1 cellular context compared by ENCODE assay signal in genomic region chr7:103487419-103487818, GRCh38.
TF ChIP-seq lines count a peak whose summit lies in the region.

No MANE protein-coding gene starts in this region.

TF ChIP-seq in HepG2, 621 proteins besides CTCF, POLR2A, EP300 and RAD21 (continued from another document and continues in another):
- TF ChIP-seq HDAC6 (IDR thresholded peaks at IDR 0.05; ENCODE audit: low read depth, low read length) = no peak
- no peak for TF ChIP-seq SNAPC2 (CRISPR knock-in tag; IDR thresholded peaks at IDR 0.05)
- TF ChIP-seq ZNF232 (CRISPR knock-in tag; IDR thresholded peaks at IDR 0.05; ENCODE audit: borderline replicate concordance) = no peak
- TF ChIP-seq GATA4 (IDR thresholded peaks at IDR 0.05; ENCODE audit: borderline replicate concordance, low read depth) = no peak
- TF ChIP-seq ZBTB42 (CRISPR knock-in tag; IDR thresholded peaks at IDR 0.05) = 0 out of 2 replicates have a peak, but pooled peaks have one; percentile 41
- TF ChIP-seq SAP130 (CRISPR knock-in tag; IDR thresholded peaks at IDR 0.05; ENCODE audit: low read depth) = no peak
- TF ChIP-seq ZNF230 (CRISPR knock-in tag; IDR thresholded peaks at IDR 0.05) = no peak
- no peak for TF ChIP-seq ZNF704 (CRISPR knock-in tag; IDR thresholded peaks at IDR 0.05; ENCODE audit: borderline replicate concordance)
- TF ChIP-seq ZKSCAN1 (IDR thresholded peaks at IDR 0.05; ENCODE audit: low read length) = no peak
- no peak for TF ChIP-seq ZFP1 (CRISPR knock-in tag; IDR thresholded peaks at IDR 0.05)
- TF ChIP-seq NFIC (IDR thresholded peaks at IDR 0.05; ENCODE audit: low read length) = peak; percentile 73; the same call in 1 of the 2 replicates
- no peak for TF ChIP-seq ZMAT3 (CRISPR knock-in tag; conservative IDR thresholded peaks at IDR 0.05)
- TF ChIP-seq CBX2 (IDR thresholded peaks at IDR 0.05; ENCODE audit: low read depth, low read length) = no peak
- TF ChIP-seq CBX2 (CRISPR knock-in tag; IDR thresholded peaks at IDR 0.05; ENCODE audit: low read depth) = no peak
- TF ChIP-seq RERE (CRISPR knock-in tag; IDR thresholded peaks at IDR 0.05; ENCODE audit: low read depth) = 0 out of 2 replicates have a peak, but pooled peaks have one; percentile 54
- peak; percentile 72 for TF ChIP-seq FOXA1 (IDR thresholded peaks at IDR 0.05)
- TF ChIP-seq FOXA1 (CRISPR knock-in tag; IDR thresholded peaks at IDR 0.05) = no peak
- TF ChIP-seq, protein P1, sequence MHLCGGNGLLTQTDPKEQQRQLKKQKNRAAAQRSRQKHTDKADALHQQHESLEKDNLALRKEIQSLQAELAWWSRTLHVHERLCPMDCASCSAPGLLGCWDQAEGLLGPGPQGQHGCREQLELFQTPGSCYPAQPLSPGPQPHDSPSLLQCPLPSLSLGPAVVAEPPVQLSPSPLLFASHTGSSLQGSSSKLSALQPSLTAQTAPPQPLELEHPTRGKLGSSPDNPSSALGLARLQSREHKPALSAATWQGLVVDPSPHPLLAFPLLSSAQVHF (CRISPR knock-in tag; IDR thresholded peaks at IDR 0.05) = no peak
- TF ChIP-seq KAT8 (CRISPR knock-in tag; IDR thresholded peaks at IDR 0.05) = no peak
- TF ChIP-seq IRF2 (CRISPR knock-in tag; IDR thresholded peaks at IDR 0.05) = no peak
- no peak for TF ChIP-seq ZNF720 (CRISPR knock-in tag; IDR thresholded peaks at IDR 0.05)
- no peak for TF ChIP-seq ZNF143 (CRISPR knock-in tag; IDR thresholded peaks at IDR 0.05)
- TF ChIP-seq CBFB (CRISPR knock-in tag; IDR thresholded peaks at IDR 0.05) = no peak
- peak; percentile 22 for TF ChIP-seq TEAD3 (CRISPR knock-in tag; optimal IDR thresholded peaks at IDR 0.05; ENCODE audit: borderline replicate concordance)
- TF ChIP-seq YEATS2 (CRISPR knock-in tag; IDR thresholded peaks at IDR 0.05; ENCODE audit: borderline replicate concordance) = no peak
- TF ChIP-seq ERF (CRISPR knock-in tag; IDR thresholded peaks at IDR 0.05) = no peak
- TF ChIP-seq KDM2A (CRISPR knock-in tag; IDR thresholded peaks at IDR 0.05; ENCODE audit: borderline replicate concordance, low read depth) = no peak
- TF ChIP-seq TCF7 (IDR thresholded peaks at IDR 0.05; ENCODE audit: low read depth) = peak; percentile 61
- TF ChIP-seq MAF1 (CRISPR knock-in tag; IDR thresholded peaks at IDR 0.05; ENCODE audit: borderline replicate concordance) = no peak
- no peak for TF ChIP-seq MAFK (conservative IDR thresholded peaks at IDR 0.05 in 1 of 2, IDR thresholded peaks at IDR 0.05 in 1 of 2; ENCODE audit: low read length in 2 of 2)
- no peak for TF ChIP-seq FOSL1 (CRISPR knock-in tag; IDR thresholded peaks at IDR 0.05; ENCODE audit: borderline replicate concordance)
- no peak for TF ChIP-seq ZNF546 (CRISPR knock-in tag; conservative IDR thresholded peaks at IDR 0.05)
- TF ChIP-seq MAX (IDR thresholded peaks at IDR 0.05) = no peak
- peak; percentile 14; the same call in 1 of the 2 replicates for TF ChIP-seq RXRB (CRISPR knock-in tag; IDR thresholded peaks at IDR 0.05; ENCODE audit: borderline replicate concordance)
- TF ChIP-seq ZNF251 (CRISPR knock-in tag; IDR thresholded peaks at IDR 0.05) = no peak
- TF ChIP-seq PTBP1 (IDR thresholded peaks at IDR 0.05; ENCODE audit: low read depth, low read length, poor library complexity, severe bottlenecking) = no peak
- no peak for TF ChIP-seq KLF12 (CRISPR knock-in tag; IDR thresholded peaks at IDR 0.05; ENCODE audit: borderline replicate concordance)
- peak; percentile 35; the same call in 1 of the 2 replicates for TF ChIP-seq CREM (IDR thresholded peaks at IDR 0.05)
- no peak for TF ChIP-seq CREM (CRISPR knock-in tag; IDR thresholded peaks at IDR 0.05)
- no peak for TF ChIP-seq GMEB2 (CRISPR knock-in tag; IDR thresholded peaks at IDR 0.05; ENCODE audit: low read depth)
- no peak for TF ChIP-seq ASH2L (IDR thresholded peaks at IDR 0.05; ENCODE audit: insufficient read length, low read depth, low read length)
- no peak for TF ChIP-seq SOX6 (IDR thresholded peaks at IDR 0.05)
- no peak for TF ChIP-seq SOX6 (CRISPR knock-in tag; IDR thresholded peaks at IDR 0.05)
- TF ChIP-seq ZNF18 (CRISPR knock-in tag; IDR thresholded peaks at IDR 0.05; ENCODE audit: insufficient replicate concordance) = no peak
- TF ChIP-seq HDAC2 (CRISPR knock-in tag; IDR thresholded peaks at IDR 0.05) = peak; percentile 48; the same call in 1 of the 2 replicates
- TF ChIP-seq BCL6 (CRISPR knock-in tag; IDR thresholded peaks at IDR 0.05) = peak; percentile 21; the same call in 1 of the 2 replicates
- TF ChIP-seq ZBED4 (CRISPR knock-in tag; IDR thresholded peaks at IDR 0.05; ENCODE audit: borderline replicate concordance) = no peak
- TF ChIP-seq CAMTA2 (CRISPR knock-in tag; IDR thresholded peaks at IDR 0.05; ENCODE audit: borderline replicate concordance) = no peak
- no peak for TF ChIP-seq TRIM22 (IDR thresholded peaks at IDR 0.05)
